Comparison of ENCODE assay signal across 1 cellular context in the genomic region with DNA sequence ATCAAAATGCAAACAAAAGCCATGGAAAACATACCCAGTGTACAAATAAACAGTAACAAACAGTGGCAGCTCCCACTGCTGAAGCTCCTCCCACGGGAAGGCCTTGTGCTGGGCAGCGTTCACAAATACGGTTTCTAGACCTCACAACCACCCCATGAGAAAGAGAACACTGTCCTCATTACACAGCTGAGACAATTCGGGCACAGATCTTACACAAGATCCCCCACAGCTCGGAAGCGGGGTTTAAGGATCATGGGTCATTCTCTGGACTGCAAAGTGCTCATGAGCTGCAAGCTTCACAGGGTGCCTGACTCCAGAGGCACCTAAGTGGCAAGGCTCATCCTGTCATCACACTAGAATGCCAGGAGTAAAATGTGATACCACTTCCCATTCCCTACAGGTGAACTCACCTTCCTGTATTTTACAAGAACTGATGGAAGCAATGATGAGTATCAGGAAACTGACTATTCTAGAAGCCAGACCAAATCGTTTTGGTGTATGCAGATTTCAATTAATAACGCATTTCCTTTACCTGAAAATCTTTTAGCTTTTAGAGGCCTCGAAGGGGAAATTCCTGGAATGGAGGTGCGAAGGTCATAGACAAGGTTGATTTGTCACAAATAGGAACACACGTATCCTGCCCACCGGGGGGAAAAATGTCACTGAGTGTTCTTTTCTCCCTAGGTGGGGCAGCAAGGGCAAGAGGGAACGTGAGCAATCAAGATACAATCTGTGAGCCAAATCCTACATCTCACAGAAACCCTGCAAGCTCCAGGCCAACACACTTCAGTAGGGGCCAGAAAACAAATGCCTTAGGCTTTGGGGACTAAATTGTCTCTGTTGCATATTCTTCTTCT.
A peak's percentile ranks its signal among the peaks of the same experiment; 100 is the strongest.
TF ChIP-seq lines count a peak whose summit lies in the region.

No MANE protein-coding gene starts in this region.

TF ChIP-seq in HepG2, 621 proteins besides CTCF, POLR2A, EP300 and RAD21 (continued from another document and continues in another):
- TF ChIP-seq HNRNPK (IDR thresholded peaks at IDR 0.05; ENCODE audit: low read depth, low read length, poor library complexity, severe bottlenecking) (no peak), ZNF30 (CRISPR knock-in tag; IDR thresholded peaks at IDR 0.05) (no peak), SALL1 (CRISPR knock-in tag; IDR thresholded peaks at IDR 0.05) (0 out of 2 replicates have a peak, but pooled peaks have one; percentile 11), MTF1 (CRISPR knock-in tag; IDR thresholded peaks at IDR 0.05) (no peak), RARG (CRISPR knock-in tag; IDR thresholded peaks at IDR 0.05; ENCODE audit: low read depth) (no peak), ZNF660 (CRISPR knock-in tag; IDR thresholded peaks at IDR 0.05; ENCODE audit: borderline replicate concordance, low read depth) (no peak), HHEX (CRISPR knock-in tag; IDR thresholded peaks at IDR 0.05) (no peak), ZBTB1 (CRISPR knock-in tag; IDR thresholded peaks at IDR 0.05; ENCODE audit: borderline replicate concordance) (no peak), FOXP1 (IDR thresholded peaks at IDR 0.05) (no peak), FOXP1 (CRISPR knock-in tag; IDR thresholded peaks at IDR 0.05) (no peak), PAX8 (CRISPR knock-in tag; IDR thresholded peaks at IDR 0.05; ENCODE audit: borderline replicate concordance) (no peak), HNF4A (CRISPR knock-in tag; IDR thresholded peaks at IDR 0.05) (peak; percentile 16), ATF7 (IDR thresholded peaks at IDR 0.05) (no peak), ATF7 (CRISPR knock-in tag; IDR thresholded peaks at IDR 0.05) (no peak), ZFP1 (CRISPR knock-in tag; IDR thresholded peaks at IDR 0.05) (no peak), ZNF607 (CRISPR knock-in tag; IDR thresholded peaks at IDR 0.05; ENCODE audit: borderline replicate concordance) (no peak), SNAI1 (CRISPR knock-in tag; IDR thresholded peaks at IDR 0.05; ENCODE audit: borderline replicate concordance) (no peak), ZFP82 (CRISPR knock-in tag; IDR thresholded peaks at IDR 0.05; ENCODE audit: borderline replicate concordance) (no peak), MAF1 (CRISPR knock-in tag; IDR thresholded peaks at IDR 0.05; ENCODE audit: borderline replicate concordance) (no peak), EHMT2 (IDR thresholded peaks at IDR 0.05; ENCODE audit: borderline replicate concordance, low read depth, low read length) (no peak), FOXO1 (CRISPR knock-in tag; IDR thresholded peaks at IDR 0.05) (no peak), TCF12 (IDR thresholded peaks at IDR 0.05) (no peak), TCF12 (CRISPR knock-in tag; IDR thresholded peaks at IDR 0.05) (no peak), NCOA1 (CRISPR knock-in tag; IDR thresholded peaks at IDR 0.05) (no peak), ZNF816 (CRISPR knock-in tag; IDR thresholded peaks at IDR 0.05; ENCODE audit: borderline replicate concordance) (no peak), PCBP2 (optimal IDR thresholded peaks at IDR 0.05; ENCODE audit: low read depth, low read length, poor library complexity, severe bottlenecking) (no peak), ZNF354B (CRISPR knock-in tag; IDR thresholded peaks at IDR 0.05) (no peak)
- TF ChIP-seq, protein P1, sequence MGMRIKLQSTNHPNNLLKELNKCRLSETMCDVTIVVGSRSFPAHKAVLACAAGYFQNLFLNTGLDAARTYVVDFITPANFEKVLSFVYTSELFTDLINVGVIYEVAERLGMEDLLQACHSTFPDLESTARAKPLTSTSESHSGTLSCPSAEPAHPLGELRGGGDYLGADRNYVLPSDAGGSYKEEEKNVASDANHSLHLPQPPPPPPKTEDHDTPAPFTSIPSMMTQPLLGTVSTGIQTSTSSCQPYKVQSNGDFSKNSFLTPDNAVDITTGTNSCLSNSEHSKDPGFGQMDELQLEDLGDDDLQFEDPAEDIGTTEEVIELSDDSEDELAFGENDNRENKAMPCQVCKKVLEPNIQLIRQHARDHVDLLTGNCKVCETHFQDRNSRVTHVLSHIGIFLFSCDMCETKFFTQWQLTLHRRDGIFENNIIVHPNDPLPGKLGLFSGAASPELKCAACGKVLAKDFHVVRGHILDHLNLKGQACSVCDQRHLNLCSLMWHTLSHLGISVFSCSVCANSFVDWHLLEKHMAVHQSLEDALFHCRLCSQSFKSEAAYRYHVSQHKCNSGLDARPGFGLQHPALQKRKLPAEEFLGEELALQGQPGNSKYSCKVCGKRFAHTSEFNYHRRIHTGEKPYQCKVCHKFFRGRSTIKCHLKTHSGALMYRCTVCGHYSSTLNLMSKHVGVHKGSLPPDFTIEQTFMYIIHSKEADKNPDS (CRISPR knock-in tag; IDR thresholded peaks at IDR 0.05): no peak
- TF ChIP-seq, protein P2, sequence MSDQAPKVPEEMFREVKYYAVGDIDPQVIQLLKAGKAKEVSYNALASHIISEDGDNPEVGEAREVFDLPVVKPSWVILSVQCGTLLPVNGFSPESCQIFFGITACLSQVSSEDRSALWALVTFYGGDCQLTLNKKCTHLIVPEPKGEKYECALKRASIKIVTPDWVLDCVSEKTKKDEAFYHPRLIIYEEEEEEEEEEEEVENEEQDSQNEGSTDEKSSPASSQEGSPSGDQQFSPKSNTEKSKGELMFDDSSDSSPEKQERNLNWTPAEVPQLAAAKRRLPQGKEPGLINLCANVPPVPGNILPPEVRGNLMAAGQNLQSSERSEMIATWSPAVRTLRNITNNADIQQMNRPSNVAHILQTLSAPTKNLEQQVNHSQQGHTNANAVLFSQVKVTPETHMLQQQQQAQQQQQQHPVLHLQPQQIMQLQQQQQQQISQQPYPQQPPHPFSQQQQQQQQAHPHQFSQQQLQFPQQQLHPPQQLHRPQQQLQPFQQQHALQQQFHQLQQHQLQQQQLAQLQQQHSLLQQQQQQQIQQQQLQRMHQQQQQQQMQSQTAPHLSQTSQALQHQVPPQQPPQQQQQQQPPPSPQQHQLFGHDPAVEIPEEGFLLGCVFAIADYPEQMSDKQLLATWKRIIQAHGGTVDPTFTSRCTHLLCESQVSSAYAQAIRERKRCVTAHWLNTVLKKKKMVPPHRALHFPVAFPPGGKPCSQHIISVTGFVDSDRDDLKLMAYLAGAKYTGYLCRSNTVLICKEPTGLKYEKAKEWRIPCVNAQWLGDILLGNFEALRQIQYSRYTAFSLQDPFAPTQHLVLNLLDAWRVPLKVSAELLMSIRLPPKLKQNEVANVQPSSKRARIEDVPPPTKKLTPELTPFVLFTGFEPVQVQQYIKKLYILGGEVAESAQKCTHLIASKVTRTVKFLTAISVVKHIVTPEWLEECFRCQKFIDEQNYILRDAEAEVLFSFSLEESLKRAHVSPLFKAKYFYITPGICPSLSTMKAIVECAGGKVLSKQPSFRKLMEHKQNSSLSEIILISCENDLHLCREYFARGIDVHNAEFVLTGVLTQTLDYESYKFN (CRISPR knock-in tag; conservative IDR thresholded peaks at IDR 0.05): 0 out of 2 replicates have a peak, but pooled peaks have one; percentile 24
- TF ChIP-seq, protein P3, sequence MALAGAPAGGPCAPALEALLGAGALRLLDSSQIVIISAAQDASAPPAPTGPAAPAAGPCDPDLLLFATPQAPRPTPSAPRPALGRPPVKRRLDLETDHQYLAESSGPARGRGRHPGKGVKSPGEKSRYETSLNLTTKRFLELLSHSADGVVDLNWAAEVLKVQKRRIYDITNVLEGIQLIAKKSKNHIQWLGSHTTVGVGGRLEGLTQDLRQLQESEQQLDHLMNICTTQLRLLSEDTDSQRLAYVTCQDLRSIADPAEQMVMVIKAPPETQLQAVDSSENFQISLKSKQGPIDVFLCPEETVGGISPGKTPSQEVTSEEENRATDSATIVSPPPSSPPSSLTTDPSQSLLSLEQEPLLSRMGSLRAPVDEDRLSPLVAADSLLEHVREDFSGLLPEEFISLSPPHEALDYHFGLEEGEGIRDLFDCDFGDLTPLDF (CRISPR knock-in tag; IDR thresholded peaks at IDR 0.05): no peak
- TF ChIP-seq, protein P4, sequence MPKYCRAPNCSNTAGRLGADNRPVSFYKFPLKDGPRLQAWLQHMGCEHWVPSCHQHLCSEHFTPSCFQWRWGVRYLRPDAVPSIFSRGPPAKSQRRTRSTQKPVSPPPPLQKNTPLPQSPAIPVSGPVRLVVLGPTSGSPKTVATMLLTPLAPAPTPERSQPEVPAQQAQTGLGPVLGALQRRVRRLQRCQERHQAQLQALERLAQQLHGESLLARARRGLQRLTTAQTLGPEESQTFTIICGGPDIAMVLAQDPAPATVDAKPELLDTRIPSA (CRISPR knock-in tag; IDR thresholded peaks at IDR 0.05; ENCODE audit: borderline replicate concordance): no peak
- TF ChIP-seq, protein P5, sequence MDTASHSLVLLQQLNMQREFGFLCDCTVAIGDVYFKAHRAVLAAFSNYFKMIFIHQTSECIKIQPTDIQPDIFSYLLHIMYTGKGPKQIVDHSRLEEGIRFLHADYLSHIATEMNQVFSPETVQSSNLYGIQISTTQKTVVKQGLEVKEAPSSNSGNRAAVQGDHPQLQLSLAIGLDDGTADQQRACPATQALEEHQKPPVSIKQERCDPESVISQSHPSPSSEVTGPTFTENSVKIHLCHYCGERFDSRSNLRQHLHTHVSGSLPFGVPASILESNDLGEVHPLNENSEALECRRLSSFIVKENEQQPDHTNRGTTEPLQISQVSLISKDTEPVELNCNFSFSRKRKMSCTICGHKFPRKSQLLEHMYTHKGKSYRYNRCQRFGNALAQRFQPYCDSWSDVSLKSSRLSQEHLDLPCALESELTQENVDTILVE (CRISPR knock-in tag; IDR thresholded peaks at IDR 0.05): no peak
- TF ChIP-seq, protein P6, sequence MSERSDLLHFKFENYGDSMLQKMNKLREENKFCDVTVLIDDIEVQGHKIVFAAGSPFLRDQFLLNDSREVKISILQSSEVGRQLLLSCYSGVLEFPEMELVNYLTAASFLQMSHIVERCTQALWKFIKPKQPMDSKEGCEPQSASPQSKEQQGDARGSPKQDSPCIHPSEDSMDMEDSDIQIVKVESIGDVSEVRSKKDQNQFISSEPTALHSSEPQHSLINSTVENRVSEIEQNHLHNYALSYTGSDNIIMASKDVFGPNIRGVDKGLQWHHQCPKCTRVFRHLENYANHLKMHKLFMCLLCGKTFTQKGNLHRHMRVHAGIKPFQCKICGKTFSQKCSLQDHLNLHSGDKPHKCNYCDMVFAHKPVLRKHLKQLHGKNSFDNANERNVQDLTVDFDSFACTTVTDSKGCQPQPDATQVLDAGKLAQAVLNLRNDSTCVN (CRISPR knock-in tag; IDR thresholded peaks at IDR 0.05; ENCODE audit: borderline replicate concordance): no peak
- TF ChIP-seq, protein P7, sequence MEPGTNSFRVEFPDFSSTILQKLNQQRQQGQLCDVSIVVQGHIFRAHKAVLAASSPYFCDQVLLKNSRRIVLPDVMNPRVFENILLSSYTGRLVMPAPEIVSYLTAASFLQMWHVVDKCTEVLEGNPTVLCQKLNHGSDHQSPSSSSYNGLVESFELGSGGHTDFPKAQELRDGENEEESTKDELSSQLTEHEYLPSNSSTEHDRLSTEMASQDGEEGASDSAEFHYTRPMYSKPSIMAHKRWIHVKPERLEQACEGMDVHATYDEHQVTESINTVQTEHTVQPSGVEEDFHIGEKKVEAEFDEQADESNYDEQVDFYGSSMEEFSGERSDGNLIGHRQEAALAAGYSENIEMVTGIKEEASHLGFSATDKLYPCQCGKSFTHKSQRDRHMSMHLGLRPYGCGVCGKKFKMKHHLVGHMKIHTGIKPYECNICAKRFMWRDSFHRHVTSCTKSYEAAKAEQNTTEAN (CRISPR knock-in tag; conservative IDR thresholded peaks at IDR 0.05): no peak
- TF ChIP-seq, protein P8, sequence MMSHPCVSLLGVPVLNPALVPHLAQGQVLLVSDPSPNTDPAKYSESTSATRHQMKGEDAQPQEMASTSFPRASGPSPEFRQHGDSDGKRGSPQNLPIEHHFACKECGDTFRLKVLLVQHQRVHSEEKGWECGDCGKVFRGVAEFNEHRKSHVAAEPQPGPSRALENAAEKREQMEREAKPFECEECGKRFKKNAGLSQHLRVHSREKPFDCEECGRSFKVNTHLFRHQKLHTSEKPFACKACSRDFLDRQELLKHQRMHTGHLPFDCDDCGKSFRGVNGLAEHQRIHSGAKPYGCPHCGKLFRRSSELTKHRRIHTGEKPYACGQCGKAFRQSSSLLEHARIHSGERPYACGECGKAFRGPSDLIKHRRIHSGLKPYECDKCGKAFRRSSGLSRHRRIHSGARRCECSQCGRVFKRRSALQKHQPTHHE (CRISPR knock-in tag; IDR thresholded peaks at IDR 0.05; ENCODE audit: borderline replicate concordance): no peak
- TF ChIP-seq, protein P9, sequence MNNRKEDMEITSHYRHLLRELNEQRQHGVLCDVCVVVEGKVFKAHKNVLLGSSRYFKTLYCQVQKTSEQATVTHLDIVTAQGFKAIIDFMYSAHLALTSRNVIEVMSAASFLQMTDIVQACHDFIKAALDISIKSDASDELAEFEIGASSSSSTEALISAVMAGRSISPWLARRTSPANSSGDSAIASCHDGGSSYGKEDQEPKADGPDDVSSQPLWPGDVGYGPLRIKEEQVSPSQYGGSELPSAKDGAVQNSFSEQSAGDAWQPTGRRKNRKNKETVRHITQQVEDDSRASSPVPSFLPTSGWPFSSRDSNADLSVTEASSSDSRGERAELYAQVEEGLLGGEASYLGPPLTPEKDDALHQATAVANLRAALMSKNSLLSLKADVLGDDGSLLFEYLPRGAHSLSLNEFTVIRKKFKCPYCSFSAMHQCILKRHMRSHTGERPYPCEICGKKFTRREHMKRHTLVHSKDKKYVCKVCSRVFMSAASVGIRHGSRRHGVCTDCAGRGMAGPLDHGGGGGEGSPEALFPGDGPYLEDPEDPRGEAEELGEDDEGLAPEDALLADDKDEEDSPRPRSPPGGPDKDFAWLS (CRISPR knock-in tag; IDR thresholded peaks at IDR 0.05; ENCODE audit: borderline replicate concordance): no peak
- TF ChIP-seq, protein P10, sequence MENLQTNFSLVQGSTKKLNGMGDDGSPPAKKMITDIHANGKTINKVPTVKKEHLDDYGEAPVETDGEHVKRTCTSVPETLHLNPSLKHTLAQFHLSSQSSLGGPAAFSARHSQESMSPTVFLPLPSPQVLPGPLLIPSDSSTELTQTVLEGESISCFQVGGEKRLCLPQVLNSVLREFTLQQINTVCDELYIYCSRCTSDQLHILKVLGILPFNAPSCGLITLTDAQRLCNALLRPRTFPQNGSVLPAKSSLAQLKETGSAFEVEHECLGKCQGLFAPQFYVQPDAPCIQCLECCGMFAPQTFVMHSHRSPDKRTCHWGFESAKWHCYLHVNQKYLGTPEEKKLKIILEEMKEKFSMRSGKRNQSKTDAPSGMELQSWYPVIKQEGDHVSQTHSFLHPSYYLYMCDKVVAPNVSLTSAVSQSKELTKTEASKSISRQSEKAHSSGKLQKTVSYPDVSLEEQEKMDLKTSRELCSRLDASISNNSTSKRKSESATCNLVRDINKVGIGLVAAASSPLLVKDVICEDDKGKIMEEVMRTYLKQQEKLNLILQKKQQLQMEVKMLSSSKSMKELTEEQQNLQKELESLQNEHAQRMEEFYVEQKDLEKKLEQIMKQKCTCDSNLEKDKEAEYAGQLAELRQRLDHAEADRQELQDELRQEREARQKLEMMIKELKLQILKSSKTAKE (CRISPR knock-in tag; IDR thresholded peaks at IDR 0.05; ENCODE audit: borderline replicate concordance): no peak
